Comparison of ENCODE assay signal across 1 cellular context in genomic region chr4:17670423-17670822, GRCh38.
TF ChIP-seq lines count a peak whose summit lies in the region.

No MANE protein-coding gene starts in this region.

TF ChIP-seq in SK-N-SH, 30 proteins besides CTCF, POLR2A, EP300 and RAD21 (continued from another document):
- TF ChIP-seq TEAD4 (IDR thresholded peaks at IDR 0.05; ENCODE audit: borderline replicate concordance, insufficient read depth) (no peak), TAF1 (IDR thresholded peaks at IDR 0.05; ENCODE audit: borderline replicate concordance, low read depth, low read length) (no peak), FOXM1 (IDR thresholded peaks at IDR 0.05; ENCODE audit: low read depth) (no peak), MXI1 (IDR thresholded peaks at IDR 0.05; ENCODE audit: low read depth, low read length) (peak; percentile 55; the same call in 1 of the 2 replicates), YY1 (IDR thresholded peaks at IDR 0.05; ENCODE audit: low read depth) (no peak), MAX (IDR thresholded peaks at IDR 0.05; ENCODE audit: low read depth) (no peak), EZH2phosphoT487 (IDR thresholded peaks at IDR 0.05; ENCODE audit: borderline replicate concordance, low read depth) (no peak), GABPA (IDR thresholded peaks at IDR 0.05; ENCODE audit: low read depth) (no peak), NFIC (IDR thresholded peaks at IDR 0.05; ENCODE audit: borderline replicate concordance) (no peak), CHD2 (IDR thresholded peaks at IDR 0.05; ENCODE audit: low read length, partially characterized antibody) (peak; percentile 41), USF2 (IDR thresholded peaks at IDR 0.05; ENCODE audit: borderline replicate concordance, low read depth, low read length) (no peak), FOSL2 (IDR thresholded peaks at IDR 0.05; ENCODE audit: borderline replicate concordance, low read depth) (no peak), TCF12 (IDR thresholded peaks at IDR 0.05) (peak; percentile 32; the same call in 1 of the 2 replicates), MEF2A (IDR thresholded peaks at IDR 0.05; ENCODE audit: borderline replicate concordance, low read depth) (no peak), SIN3A (IDR thresholded peaks at IDR 0.05; ENCODE audit: borderline replicate concordance, low read depth, low read length) (no peak)
- TF ChIP-seq, protein P1, sequence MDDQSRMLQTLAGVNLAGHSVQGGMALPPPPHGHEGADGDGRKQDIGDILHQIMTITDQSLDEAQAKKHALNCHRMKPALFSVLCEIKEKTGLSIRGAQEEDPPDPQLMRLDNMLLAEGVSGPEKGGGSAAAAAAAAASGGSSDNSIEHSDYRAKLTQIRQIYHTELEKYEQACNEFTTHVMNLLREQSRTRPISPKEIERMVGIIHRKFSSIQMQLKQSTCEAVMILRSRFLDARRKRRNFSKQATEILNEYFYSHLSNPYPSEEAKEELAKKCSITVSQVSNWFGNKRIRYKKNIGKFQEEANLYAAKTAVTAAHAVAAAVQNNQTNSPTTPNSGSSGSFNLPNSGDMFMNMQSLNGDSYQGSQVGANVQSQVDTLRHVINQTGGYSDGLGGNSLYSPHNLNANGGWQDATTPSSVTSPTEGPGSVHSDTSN (IDR thresholded peaks at IDR 0.05) = 0 out of 2 replicates have a peak, but pooled peaks have one; percentile 20
- TF ChIP-seq, protein P2, sequence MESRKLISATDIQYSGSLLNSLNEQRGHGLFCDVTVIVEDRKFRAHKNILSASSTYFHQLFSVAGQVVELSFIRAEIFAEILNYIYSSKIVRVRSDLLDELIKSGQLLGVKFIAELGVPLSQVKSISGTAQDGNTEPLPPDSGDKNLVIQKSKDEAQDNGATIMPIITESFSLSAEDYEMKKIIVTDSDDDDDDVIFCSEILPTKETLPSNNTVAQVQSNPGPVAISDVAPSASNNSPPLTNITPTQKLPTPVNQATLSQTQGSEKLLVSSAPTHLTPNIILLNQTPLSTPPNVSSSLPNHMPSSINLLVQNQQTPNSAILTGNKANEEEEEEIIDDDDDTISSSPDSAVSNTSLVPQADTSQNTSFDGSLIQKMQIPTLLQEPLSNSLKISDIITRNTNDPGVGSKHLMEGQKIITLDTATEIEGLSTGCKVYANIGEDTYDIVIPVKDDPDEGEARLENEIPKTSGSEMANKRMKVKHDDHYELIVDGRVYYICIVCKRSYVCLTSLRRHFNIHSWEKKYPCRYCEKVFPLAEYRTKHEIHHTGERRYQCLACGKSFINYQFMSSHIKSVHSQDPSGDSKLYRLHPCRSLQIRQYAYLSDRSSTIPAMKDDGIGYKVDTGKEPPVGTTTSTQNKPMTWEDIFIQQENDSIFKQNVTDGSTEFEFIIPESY (IDR thresholded peaks at IDR 0.05; ENCODE audit: borderline replicate concordance, low read depth) = no peak
